ENCODE assay signal across 8 cellular contexts in genomic region chr7:150368098-150368883, GRCh38. TPM values are rescaled to one million over a fixed set of nuclear protein-coding genes. Genes with fewer than 3 reads are reported as not detected.
A peak's percentile ranks its signal among the peaks of the same experiment; 100 is the strongest.
DNase-seq lines count a peak whose midpoint lies in the region; ATAC-seq and TF ChIP-seq lines count a peak whose summit lies in the region.

Gene REPIN1 (plus strand): TSS chr7:150368822. CDS start chr7:150369712, 890 bp downstream.

- peak within 1 kb of the TSS; percentile 42 for H4K8ac ChIP-seq in mesendoderm (ENCODE audit: low read depth, low read length)

- TF ChIP-seq CTCF in CD14-positive monocyte (IDR thresholded peaks at IDR 0.05), result no peak

- no peaks in the 10 kb centered on the region for H3K27me3 ChIP-seq in endocrine pancreas (ENCODE audit: control insufficient read depth, insufficient read depth, low read length)
- no peaks in the 10 kb centered on the region for H3K27me3 ChIP-seq in mesendoderm (ENCODE audit: insufficient read depth, low read length, poor library complexity)

- H3K4me3 Mint-ChIP-seq in CD14-positive monocyte, result peak within 1 kb of the TSS; percentile 95 to 97

- H3K36me3 ChIP-seq in endocrine pancreas (ENCODE audit: control insufficient read depth, insufficient read depth, low read length) (no peaks in the 10 kb centered on the region), mesendoderm (ENCODE audit: control insufficient read depth, insufficient read depth, low read length) (peaks cover 3% of the 10 kb centered on the region)

- peaks cover 40% of the 10 kb centered on the region for H3K79me2 ChIP-seq in mesendoderm (ENCODE audit: control insufficient read depth, insufficient read depth, low read length)

- H2BK120ac ChIP-seq in mesendoderm (ENCODE audit: low read depth, low read length), result peak within 1 kb of the TSS; percentile 3

- H4K5ac ChIP-seq in mesendoderm (ENCODE audit: low read length), result peak within 1 kb of the TSS; percentile 71

- H3K56ac ChIP-seq in mesendoderm (ENCODE audit: low read length), result peak within 1 kb of the TSS; percentile 100

- peaks cover 9% of the 10 kb centered on the region for H3K4me1 ChIP-seq in endocrine pancreas (ENCODE audit: control insufficient read depth, insufficient read depth, low read length)
- peaks cover 6% of the 10 kb centered on the region for H3K4me1 ChIP-seq in mesendoderm (ENCODE audit: control insufficient read depth, low read depth, low read length)

- H3K4me3 ChIP-seq in endocrine pancreas (ENCODE audit: control insufficient read depth, insufficient read depth, low read length) (peak within 1 kb of the TSS; percentile 41), mesendoderm (ENCODE audit: low read length) (peak within 1 kb of the TSS; percentile 87)

- DNase-seq in CD14-positive monocyte (ENCODE audit: low spot score) (peak; percentile 81), NOMO-1 treated with DMSO at 0.1 percent for 48 hours (lab: John Stamatoyannopoulos, UW; ENCODE audit: unreplicated experiment) (peak; percentile 60), mesendoderm (peak; percentile 95)
- peak; percentile 54 to 62 (median 61) for DNase-seq in activated CD8-positive, alpha-beta memory T cell treated with anti-CD3 and anti-CD28 coated beads for 48 hours (ENCODE audit: low read depth in 2 of 3, low spot score in 2 of 3)
- peak; percentile 72 for DNase-seq in stimulated activated CD8-positive, alpha-beta memory T cell treated with anti-CD3 and anti-CD28 coated beads, Interleukin-12 subunit alpha, Interleukin-12 subunit beta, amount 100 ng/mL, for 4 hours (ENCODE audit: low read depth)

- peaks cover 0 to 2% (median 0%) of the 10 kb centered on the region in 7 donors for H3K9me3 Mint-ChIP-seq in CD14-positive monocyte

- H3K9ac ChIP-seq in endocrine pancreas (ENCODE audit: control insufficient read depth, insufficient read depth, low read length) (peak within 1 kb of the TSS; percentile 93), mesendoderm (ENCODE audit: low read length) (peak within 1 kb of the TSS; percentile 87)

- H3K9me3 ChIP-seq in endocrine pancreas (ENCODE audit: control insufficient read depth, low read length), result no peaks in the 10 kb centered on the region

- no peak within 1 kb of the TSS for H2BK15ac ChIP-seq in mesendoderm (replicated peaks; ENCODE audit: low read depth)

- intact Hi-C loops in CD14-positive monocyte (cut with micrococcal nuclease), result loop anchor here (5.0 to 10.0 kb wide), 2 partner anchors 417 to 526 kb away; no protein-coding TSS in a partner anchor

- H3K27ac ChIP-seq in mesendoderm (ENCODE audit: low read depth, low read length), result peak within 1 kb of the TSS; percentile 79

- peak within 1 kb of the TSS; percentile 96 for H3K4ac ChIP-seq in mesendoderm (ENCODE audit: low read depth, low read length)

- peak within 1 kb of the TSS; percentile 99 for H2AK5ac ChIP-seq in mesendoderm (ENCODE audit: low read length)

- WGBS in mesendoderm (ENCODE audit: extremely low coverage, insufficient coverage, low lambda C conversion rate), result no CpG with 5 or more reads among the region's 85 CpGs

- peak within 1 kb of the TSS; percentile 35 for H3K18ac ChIP-seq in mesendoderm (ENCODE audit: low read length)

- peak within 1 kb of the TSS; percentile 69 for H3K4me2 ChIP-seq in mesendoderm (ENCODE audit: low read length)

- no peaks in the 10 kb centered on the region for H3K27me3 Mint-ChIP-seq in CD14-positive monocyte (ENCODE audit: low read depth in 3 of 3)

- H2BK5ac ChIP-seq in mesendoderm (ENCODE audit: low read length), result peak within 1 kb of the TSS; percentile 97

- peak within 1 kb of the TSS; percentile 94 for H3K23ac ChIP-seq in mesendoderm (ENCODE audit: low read length)

- peaks cover 16% of the 10 kb centered on the region for H3K79me1 ChIP-seq in mesendoderm (ENCODE audit: low read length)

- peaks cover 64% of the 10 kb centered on the region for H3K4me1 Mint-ChIP-seq in CD14-positive monocyte

- peaks cover 12 to 25% of the 10 kb centered on the region in 2 donors for H3K36me3 Mint-ChIP-seq in CD14-positive monocyte

- peak within 1 kb of the TSS; percentile 91 to 98 (median 95) for H3K27ac Mint-ChIP-seq in CD14-positive monocyte

- ATAC-seq in GM19397 (IDR thresholded peaks at IDR 0.05; ENCODE audit: unreplicated experiment) (peak; percentile 62), HG03571 (IDR thresholded peaks at IDR 0.05; ENCODE audit: unreplicated experiment) (peak; percentile 42)

RNA-seq across cellular contexts. Expression of gene REPIN1, which starts in this region (rescaled TPM):
- 10 to 100 TPM; 32.7 to 39.0 TPM for polyA plus RNA-seq in CD14-positive monocyte
- 47.8 TPM for polyA plus RNA-seq in mesendoderm (2013, experiment 1 of 2)
- 51.6 TPM for polyA plus RNA-seq in mesendoderm (2013, experiment 2 of 2)

Comparison
In these comparisons a context has a peak if more than half of its experiments do, and no peak if none do; other contexts are left out.
1. Peak in every context shown above with its lines: DNase-seq, ATAC-seq, H3K4me3 ChIP-seq and H3K27ac ChIP-seq.